27 cellular contexts compared by ENCODE assay signal in the genomic region with DNA sequence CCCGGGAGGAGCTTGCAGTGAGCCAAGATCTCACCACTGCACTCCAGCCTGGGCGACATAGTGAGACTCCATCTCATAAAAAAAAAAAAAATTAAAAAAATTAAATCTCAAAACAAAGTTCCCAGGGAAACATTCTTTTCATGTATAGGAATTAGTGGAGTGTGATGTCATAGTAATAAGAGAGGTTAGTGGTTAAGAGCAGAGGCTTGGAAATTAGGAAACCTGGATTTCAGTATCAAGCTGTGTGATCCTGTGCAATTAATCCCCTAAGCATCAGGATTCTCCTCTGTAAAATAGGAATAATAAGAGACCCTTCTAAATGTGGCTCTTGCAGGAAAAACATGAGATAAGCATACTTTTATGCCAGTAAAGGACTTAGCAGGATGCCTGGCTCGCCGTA.
"Had no signal": no experiment of that assay in that cellular context is flagged by ENCODE, and none has a peak within 500 bp of the region (broad histone marks: within the 10 kb centered on the region; RNA-seq: fewer than 3 reads in every experiment).

No MANE protein-coding gene starts in this region.

- FAIRE-seq: islet of Langerhans had no signal

- H3K4me1 ChIP-seq: foreskin keratinocyte, prostate gland had no signal

- H3K4me3 ChIP-seq: dorsolateral prefrontal cortex, gastroesophageal sphincter, heart left ventricle, hepatocyte, left lung, mucosa of descending colon, prostate gland, right atrium auricular region, smooth muscle cell, thyroid gland, vagina had no signal

- H3K4me2 ChIP-seq: hepatocyte, smooth muscle cell had no signal

- ATAC-seq: foreskin keratinocyte; gastroesophageal sphincter; heart left ventricle; left cardiac atrium; left lung; mucosa of descending colon; natural killer cell treated with Interleukin-12 subunit alpha and Interleukin-12 subunit beta and Interleukin-15 and Interleukin-18, amount 100 ng/mL, for 72 hours; sciatic nerve; stimulated activated naive CD8-positive, alpha-beta T cell treated with anti-CD3 and anti-CD28 coated beads, Interleukin-15, amount 100 ng/mL, for 72 hours had no signal

- H3K9me3 ChIP-seq: gastroesophageal sphincter, heart left ventricle, left lung, mucosa of descending colon, neutrophil, prostate gland, right atrium auricular region, thyroid gland, vagina had no signal

- DNase-seq: dorsolateral prefrontal cortex; effector CD4-positive, alpha-beta T cell; foreskin keratinocyte; heart left ventricle; left cardiac atrium; left lung; mesenchymal stem cell; mucosa of descending colon; naive B cell; stimulated activated CD4-positive, alpha-beta T cell treated with anti-CD3 and anti-CD28 coated beads, Interleukin-12 subunit alpha, Interleukin-12 subunit beta, amount 100 ng/mL, for 4 hours; stimulated activated CD4-positive, alpha-beta T cell treated with anti-CD3 and anti-CD28 coated beads, Interleukin-1b, Interleukin-23, amount 100 ng/mL, for 48 hours; stimulated activated CD4-positive, alpha-beta T cell treated with anti-CD3 and anti-CD28 coated beads, Interleukin-4, amount 100 ng/mL, for 1 hour; stimulated activated CD8-positive, alpha-beta memory T cell treated with anti-CD3 and anti-CD28 coated beads, Interleukin-4, amount 100 ng/mL, for 48 hours; stimulated activated naive CD4-positive, alpha-beta T cell; stimulated activated naive CD8-positive, alpha-beta T cell treated with anti-CD3 and anti-CD28 coated beads, Interleukin-15, amount 100 ng/mL, for 72 hours; thyroid gland; trophoblast cell had no signal

- H3K27me3 ChIP-seq: dorsolateral prefrontal cortex, foreskin keratinocyte, gastroesophageal sphincter, heart left ventricle, hepatocyte, right atrium auricular region, thyroid gland, vagina had no signal

- H2AFZ ChIP-seq: hepatocyte had no signal

- H3K79me2 ChIP-seq: hepatocyte had no signal

- H3K27ac ChIP-seq: dorsolateral prefrontal cortex, foreskin keratinocyte, gastroesophageal sphincter, heart left ventricle, hepatocyte, left lung, neutrophil, prostate gland, right atrium auricular region, thyroid gland, vagina had no signal

- H3K36me3 ChIP-seq: gastroesophageal sphincter, heart left ventricle, left lung, neutrophil, prostate gland, right atrium auricular region, thyroid gland, vagina had no signal
